4 cellular contexts compared by ENCODE assay signal in the genomic region with DNA sequence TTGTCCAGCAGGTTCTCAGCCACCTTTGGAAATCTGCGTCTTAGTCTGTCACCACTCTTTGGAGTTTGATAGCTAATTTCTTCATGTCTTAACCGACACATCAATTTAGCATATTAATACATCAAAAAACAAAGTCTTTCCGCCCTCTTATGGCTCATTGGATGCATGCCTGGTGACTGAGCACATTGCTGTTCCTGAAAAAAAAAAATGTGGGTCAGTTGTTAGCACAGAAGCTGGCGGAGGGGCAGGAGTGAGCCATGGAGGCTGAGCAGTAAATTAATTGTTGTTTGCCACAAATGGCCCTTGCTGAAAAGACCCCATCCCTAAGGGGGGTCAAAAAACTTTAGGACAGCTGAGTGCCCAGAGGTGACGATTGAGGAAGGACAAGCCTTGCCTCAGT. TPM values are rescaled to one million over a fixed set of nuclear protein-coding genes. Genes with fewer than 3 reads are reported as not detected.
"Had no signal": no experiment of that assay in that cellular context is flagged by ENCODE, and none has a peak within 500 bp of the region (broad histone marks: within the 10 kb centered on the region; RNA-seq: fewer than 3 reads in every experiment).

No MANE protein-coding gene starts in this region.

RNA-seq across cellular contexts. Expression of a gene that starts 16.9 kb away (rescaled TPM):
- total RNA-seq: activated naive CD4-positive, alpha-beta T cell treated with anti-CD3 and anti-CD28 coated beads, Interleukin-2, amount 50 U/mL, for 72 hours; activated T-helper 17 cell treated with anti-CD3 and anti-CD28 coated beads, Interleukin-2, amount 50 U/mL, for 72 hours; natural killer cell; subcutaneous adipose tissue had no signal
